Comparison of ENCODE assay signal across 23 cellular contexts in genomic region chr11:129729823-129730222, GRCh38.
DNase-seq lines count a peak whose midpoint lies in the region; ATAC-seq, FAIRE-seq and TF ChIP-seq lines count a peak whose summit lies in the region.
"Had no signal": no experiment of that assay in that cellular context is flagged by ENCODE, and none has a peak within 500 bp of the region (broad histone marks: within the 10 kb centered on the region; RNA-seq: fewer than 3 reads in every experiment).

No MANE protein-coding gene starts in this region.

- TF ChIP-seq CTCF in H1 (IDR thresholded peaks at IDR 0.05; ENCODE audit: control extremely low read depth in 1 of 3, insufficient read depth in 1 of 3, low read depth in 1 of 3, low read length in 3 of 3): no peak
- TF ChIP-seq CTCF in left lung (IDR thresholded peaks at IDR 0.05): no peak

- no peak overlapping the region for H3K9ac ChIP-seq in H1 (replicated peaks in 1 of 4; ENCODE audit: extremely low read depth in 1 of 4, low read depth in 3 of 4, low read length in 3 of 4)
- H3K9ac ChIP-seq: BLaER1 had no signal

- H3K4ac ChIP-seq in H1 (replicated peaks; ENCODE audit: insufficient read length, low read depth, low read length): no peak overlapping the region

- H3K27me3 ChIP-seq in H1 (replicated peaks in 1 of 4; ENCODE audit: control insufficient read depth in 3 of 4, extremely low read depth in 1 of 4, insufficient read depth in 3 of 4, low read length in 3 of 4) (no peaks in the 10 kb centered on the region), left lung (no peaks in the 10 kb centered on the region)
- H3K27me3 ChIP-seq: BE2C, BLaER1 had no signal

- H3K4me1 ChIP-seq in H1 (replicated peaks in 1 of 4; ENCODE audit: control insufficient read depth in 3 of 4, insufficient read depth in 4 of 4, low read length in 3 of 4): no peaks in the 10 kb centered on the region
- no peaks in the 10 kb centered on the region for H3K4me1 ChIP-seq in left lung
- H3K4me1 ChIP-seq: BE2C, BLaER1 had no signal

- no peak overlapping the region for H4K5ac ChIP-seq in H1 (ENCODE audit: insufficient read length, low read depth, low read length)

- no peak overlapping the region for H3K56ac ChIP-seq in H1 (replicated peaks; ENCODE audit: insufficient read length, low read depth, low read length)

- H2BK5ac ChIP-seq in H1 (ENCODE audit: low read depth, low read length): no peak overlapping the region

- H2BK15ac ChIP-seq in H1 (ENCODE audit: low read length): no peak overlapping the region

- CTCF ChIA-PET in H1 (lab: Charles Lee; ENCODE audit: partially characterized antibody): interaction anchor here (1.5 to 3.5 kb wide), 4 partner anchors 13 to 20 kb away, joined by 3 to 10 read pairs (median 8); no protein-coding TSS in a partner anchor

- no peak overlapping the region for H2BK120ac ChIP-seq in H1 (replicated peaks; ENCODE audit: low read depth, low read length)

- 90% methylated on average over 10 of the region's 10 CpGs; no CpG with 5 or more reads in 1 of the 2 experiments for WGBS in H1 (ENCODE audit: extremely low coverage in 1 of 2, insufficient coverage in 1 of 2, insufficient read length in 1 of 2, insufficient replicate concordance in 2 of 2, low coverage in 1 of 2, low lambda C conversion rate in 2 of 2, missing lambda C conversion rate in 1 of 2), 2 experiments

- H3K9me3 ChIP-seq in H1 (ENCODE audit: insufficient read depth in 2 of 2, low read depth in 1 of 2, low read length in 1 of 2) (no peaks in the 10 kb centered on the region), left lung (no peaks in the 10 kb centered on the region)
- H3K9me3 ChIP-seq: BE2C, BLaER1 had no signal

- POLR2A ChIA-PET in H1 (lab: Charles Lee; ENCODE audit: partially characterized antibody): interaction anchor here (1.0 kb wide), 1 partner anchor 9 kb away, joined by 4 read pairs; no protein-coding TSS in a partner anchor

- H3K4me3 ChIP-seq in H1 (ENCODE audit: extremely low read depth in 1 of 4, insufficient read depth in 2 of 4, low read depth in 3 of 4, low read length in 4 of 4) (no peak overlapping the region), left lung (no peak overlapping the region)
- H3K4me3 ChIP-seq: BLaER1, GM12878 had no signal

- peaks cover 2% of the 10 kb centered on the region; the same call in 1 of the 2 replicates for H3K23me2 ChIP-seq in H1 (ENCODE audit: low read depth, low read length)

- TF ChIP-seq POLR2A in H1 (IDR thresholded peaks at IDR 0.05; ENCODE audit: control extremely low read depth in 1 of 2, low read depth in 2 of 2, low read length in 2 of 2): no peak

- no peak overlapping the region for H2BK20ac ChIP-seq in H1 (ENCODE audit: low read length)

- H4K20me1 ChIP-seq in H1 (replicated peaks in 1 of 2; ENCODE audit: control insufficient read depth in 1 of 2, insufficient read depth in 2 of 2, low read length in 2 of 2): no peaks in the 10 kb centered on the region
- H4K20me1 ChIP-seq: BLaER1 had no signal

- no peak overlapping the region for H3K4me2 ChIP-seq in H1 (ENCODE audit: insufficient read depth in 1 of 2, low read depth in 2 of 2, low read length in 2 of 2)
- H3K4me2 ChIP-seq: BLaER1 had no signal

- intact Hi-C loops in left lung (cut with DNase I): no loop called here

- H3K14ac ChIP-seq in H1 (ENCODE audit: insufficient read length): no peak overlapping the region

- ATAC-seq in left lung: no peak
- ATAC-seq: GM12878 had no signal

- no peak for FAIRE-seq in H1 (lab: Jason Lieb, UNC)
- FAIRE-seq: A204.1, GM12878, GM12892, GM18507 had no signal

- no peak for TF ChIP-seq EP300 in H1 (IDR thresholded peaks at IDR 0.05; ENCODE audit: borderline replicate concordance in 1 of 2, low read depth in 2 of 2, low read length in 2 of 2)

- no peak overlapping the region for H4K91ac ChIP-seq in H1 (replicated peaks; ENCODE audit: insufficient read length, low read length)

- DNase-seq in H1 (ENCODE audit: low read depth in 1 of 2, low spot score in 2 of 2): no peak
- peak; percentile 75 for DNase-seq in mesenteric fat pad (ENCODE audit: low spot score)
- no peak for DNase-seq in NCI-H526 (lab: John Stamatoyannopoulos, UW)
- no peak for DNase-seq in left lung
- no peak for DNase-seq in epidermal melanocyte (ENCODE audit: insufficient read length, low spot score)
- DNase-seq: 8988T; ACHN; BE2C; C1 segment of cervical spinal cord; CD4-positive, alpha-beta memory T cell; CD4-positive, CD25-positive, alpha-beta regulatory T cell; CD8-positive, alpha-beta memory T cell; COR-L47; DMS 273 treated with DMSO at 0.1 percent for 48 hours; DMS153; DND-41; EL; GDM1 had no signal

- H3K79me1 ChIP-seq in H1 (ENCODE audit: low read depth, low read length): no peaks in the 10 kb centered on the region

- H3K27ac ChIP-seq in H1 (ENCODE audit: low read depth, low read length): no peak overlapping the region
- H3K27ac ChIP-seq in left lung: no peak overlapping the region
- H3K27ac ChIP-seq: BLaER1 had no signal

- no peak overlapping the region for H2BK12ac ChIP-seq in H1 (ENCODE audit: low read depth, low read length)

- no peak for TF ChIP-seq RAD21 in H1 (IDR thresholded peaks at IDR 0.05 in 1 of 2, conservative IDR thresholded peaks at IDR 0.05 in 1 of 2; ENCODE audit: low read depth in 2 of 2, low read length in 2 of 2)

- no peak overlapping the region for H4K8ac ChIP-seq in H1 (ENCODE audit: extremely low read depth, insufficient read depth, low read length)

- H2AK5ac ChIP-seq in H1 (ENCODE audit: low read depth, low read length): no peak overlapping the region

- H3K36me3 ChIP-seq in H1 (ENCODE audit: control insufficient read depth in 2 of 4, insufficient read depth in 4 of 4, low read length in 3 of 4) (no peaks in the 10 kb centered on the region), left lung (no peaks in the 10 kb centered on the region)
- H3K36me3 ChIP-seq: BE2C, BLaER1 had no signal

- no peak overlapping the region for H3K18ac ChIP-seq in H1 (ENCODE audit: extremely low read depth, low read length)

- H3K79me2 ChIP-seq in H1 (ENCODE audit: control insufficient read depth in 1 of 2, insufficient read depth in 2 of 2, low read length in 2 of 2): no peaks in the 10 kb centered on the region

- H3K23ac ChIP-seq in H1 (ENCODE audit: insufficient read length): no peak overlapping the region

- H2AFZ ChIP-seq in H1 (ENCODE audit: low read length): 0 out of 2 replicates have a peak overlapping the region, but pooled peaks have one; percentile 53

TF ChIP-seq in H1, 55 proteins besides CTCF, POLR2A, EP300 and RAD21:
- TF ChIP-seq GABPA (IDR thresholded peaks at IDR 0.05; ENCODE audit: borderline replicate concordance, insufficient read depth, low read length): no peak
- no peak for TF ChIP-seq SIRT6 (IDR thresholded peaks at IDR 0.05; ENCODE audit: low read length)
- no peak for TF ChIP-seq HDAC2 (IDR thresholded peaks at IDR 0.05; ENCODE audit: borderline replicate concordance in 1 of 2, low read depth in 2 of 2, low read length in 2 of 2)
- TF ChIP-seq NANOG (IDR thresholded peaks at IDR 0.05; ENCODE audit: insufficient read depth, low read depth, low read length, poor library complexity, severe bottlenecking): no peak
- TF ChIP-seq SAP30 (IDR thresholded peaks at IDR 0.05; ENCODE audit: insufficient read depth, insufficient replicate concordance, low read length): no peak
- no peak for TF ChIP-seq RBBP5 (IDR thresholded peaks at IDR 0.05; ENCODE audit: borderline replicate concordance, low read depth, low read length)
- no peak for TF ChIP-seq SP1 (IDR thresholded peaks at IDR 0.05; ENCODE audit: low read depth, low read length)
- TF ChIP-seq RNF2 (IDR thresholded peaks at IDR 0.05; ENCODE audit: borderline replicate concordance, low read depth, low read length, missing control alignments, poor library complexity, severe bottlenecking): no peak
- TF ChIP-seq CHD2 (IDR thresholded peaks at IDR 0.05; ENCODE audit: low read length): no peak
- no peak for TF ChIP-seq TAF1 (IDR thresholded peaks at IDR 0.05; ENCODE audit: low read depth, low read length)
- no peak for TF ChIP-seq CEBPB (IDR thresholded peaks at IDR 0.05; ENCODE audit: low read depth, low read length)
- no peak for TF ChIP-seq SP4 (IDR thresholded peaks at IDR 0.05; ENCODE audit: low read length)
- no peak for TF ChIP-seq BCL11A (IDR thresholded peaks at IDR 0.05; ENCODE audit: low read depth in 2 of 2, low read length in 2 of 2)
- no peak for TF ChIP-seq SP2 (IDR thresholded peaks at IDR 0.05; ENCODE audit: low read length)
- TF ChIP-seq ATF2 (IDR thresholded peaks at IDR 0.05; ENCODE audit: low read length): no peak
- no peak for TF ChIP-seq EZH2 (IDR thresholded peaks at IDR 0.05; ENCODE audit: low read depth, low read length, severe bottlenecking)
- no peak for TF ChIP-seq CBX5 (IDR thresholded peaks at IDR 0.05; ENCODE audit: low read depth, low read length)
- TF ChIP-seq BACH1 (IDR thresholded peaks at IDR 0.05; ENCODE audit: low read length): no peak
- TF ChIP-seq SUZ12 (IDR thresholded peaks at IDR 0.05; ENCODE audit: low read length): no peak
